17 cellular contexts compared by ENCODE assay signal in genomic region chr10:69734416-69734796, GRCh38.
DNase-seq lines count a peak whose midpoint lies in the region; ATAC-seq and TF ChIP-seq lines count a peak whose summit lies in the region.
"Had no signal": no experiment of that assay in that cellular context is flagged by ENCODE, and none has a peak within 500 bp of the region (broad histone marks: within the 10 kb centered on the region; RNA-seq: fewer than 3 reads in every experiment).

No MANE protein-coding gene starts in this region.

- no peak overlapping the region for H2AFZ ChIP-seq in fibroblast of lung (ENCODE audit: low read length)

- peak; percentile 18 for ATAC-seq in activated CD8-positive, alpha-beta T cell treated with anti-CD3 and anti-CD28 coated beads for 36 hours
- ATAC-seq in thoracic aorta (ENCODE audit: insufficient number of reproducible peaks, low FRiP score, low read depth): no peak
- no peak for ATAC-seq in HG03520 (IDR thresholded peaks at IDR 0.05; ENCODE audit: unreplicated experiment)
- ATAC-seq: Panc1 had no signal

- H3K4me1 Mint-ChIP-seq in activated naive CD4-positive, alpha-beta T cell treated with anti-CD3 and anti-CD28 coated beads for 36 hours (ENCODE audit: low read depth): peaks cover 17% of the 10 kb centered on the region
- H3K4me1 Mint-ChIP-seq in activated CD8-positive, alpha-beta T cell treated with anti-CD3 and anti-CD28 coated beads for 36 hours (ENCODE audit: low read depth): peaks cover 21% of the 10 kb centered on the region

- no peaks in the 10 kb centered on the region for H3K27me3 Mint-ChIP-seq in activated naive CD4-positive, alpha-beta T cell treated with anti-CD3 and anti-CD28 coated beads for 36 hours (ENCODE audit: low read depth)
- H3K27me3 Mint-ChIP-seq in activated CD8-positive, alpha-beta T cell treated with anti-CD3 and anti-CD28 coated beads for 36 hours: peaks cover 2% of the 10 kb centered on the region

- H3K36me3 ChIP-seq in fibroblast of lung (ENCODE audit: control insufficient read depth, insufficient read depth, low read length) (no peaks in the 10 kb centered on the region), thoracic aorta (no peaks in the 10 kb centered on the region), BE2C (no peaks in the 10 kb centered on the region)

- H3K4me3 ChIP-seq in fibroblast of lung (replicated peaks in 1 of 4; ENCODE audit: control extremely low read depth in 1 of 4, insufficient read depth in 1 of 4, low read depth in 3 of 4, low read length in 4 of 4) (no peak overlapping the region), thoracic aorta (no peak overlapping the region), BE2C (ENCODE audit: low read depth, low read length) (no peak overlapping the region)

- DNase-seq in activated naive CD4-positive, alpha-beta T cell treated with anti-CD3 and anti-CD28 coated beads for 36 hours: no peak
- DNase-seq in activated naive CD4-positive, alpha-beta T cell treated with anti-CD3 and anti-CD28 coated beads, Interleukin-2, amount 50 U/mL, for 16 hours: no peak
- DNase-seq in activated CD8-positive, alpha-beta T cell treated with anti-CD3 and anti-CD28 coated beads for 36 hours: no peak
- DNase-seq in fibroblast of lung (ENCODE audit: low read depth in 2 of 2) (peak in 1 of 2 donors; percentile 28), thoracic aorta (ENCODE audit: low spot score) (no peak), BE2C (no peak), GF-D8 (lab: John Stamatoyannopoulos, UW) (no peak)
- DNase-seq: ACHN; activated CD8-positive, alpha-beta memory T cell treated with anti-CD3 and anti-CD28 coated beads for 24 hours; dermis blood vessel endothelial cell; left ventricle myocardium superior; NCI-H146; NCI-H2171 treated with DMSO at 0.1 percent for 48 hours; NCI-H748 treated with DMSO at 0.1 percent for 48 hours had no signal

- H4K20me1 ChIP-seq in fibroblast of lung (ENCODE audit: control insufficient read depth, extremely low read depth, insufficient read depth, low read length): no peaks in the 10 kb centered on the region

- H3K4me3 Mint-ChIP-seq in activated naive CD4-positive, alpha-beta T cell treated with anti-CD3 and anti-CD28 coated beads for 36 hours: peak overlapping the region; percentile 19
- no peak overlapping the region for H3K4me3 Mint-ChIP-seq in activated CD8-positive, alpha-beta T cell treated with anti-CD3 and anti-CD28 coated beads for 36 hours
- H3K4me3 Mint-ChIP-seq: IgD-negative memory B cell had no signal

- peaks cover 20% of the 10 kb centered on the region for H3K4me1 ChIP-seq in fibroblast of lung (ENCODE audit: control insufficient read depth, extremely low read depth, insufficient read depth, low read length)
- peaks cover 58 to 89% of the 10 kb centered on the region in 2 donors for H3K4me1 ChIP-seq in thoracic aorta (ENCODE audit: control insufficient read depth in 1 of 2, low read depth in 2 of 2)
- H3K4me1 ChIP-seq in BE2C: no peaks in the 10 kb centered on the region

- H3K4me2 ChIP-seq in fibroblast of lung (ENCODE audit: extremely low read depth, insufficient read depth, low read length): peak overlapping the region; percentile 3

- H3K79me2 ChIP-seq in fibroblast of lung (ENCODE audit: control insufficient read depth, insufficient read depth, low read length): no peaks in the 10 kb centered on the region

- POLR2A ChIA-PET in activated CD8-positive, alpha-beta T cell treated with anti-CD3 and anti-CD28 coated beads for 36 hours (lab: Charles Lee): no interaction called here

- H3K27me3 ChIP-seq in fibroblast of lung (ENCODE audit: control insufficient read depth, insufficient read depth, low read length): no peaks in the 10 kb centered on the region
- no peaks in the 10 kb centered on the region for H3K27me3 ChIP-seq in thoracic aorta (replicated peaks; ENCODE audit: insufficient read depth)
- no peaks in the 10 kb centered on the region for H3K27me3 ChIP-seq in BE2C

- no peaks in the 10 kb centered on the region for H3K9me3 ChIP-seq in fibroblast of lung (ENCODE audit: control insufficient read depth, insufficient read depth, low read depth, low read length)
- H3K9me3 ChIP-seq in thoracic aorta: no peaks in the 10 kb centered on the region
- H3K9me3 ChIP-seq in BE2C: no peaks in the 10 kb centered on the region

- peak overlapping the region; percentile 50 for H3K27ac Mint-ChIP-seq in activated naive CD4-positive, alpha-beta T cell treated with anti-CD3 and anti-CD28 coated beads for 36 hours
- H3K27ac Mint-ChIP-seq in activated CD8-positive, alpha-beta T cell treated with anti-CD3 and anti-CD28 coated beads for 36 hours: no peak overlapping the region
- H3K27ac Mint-ChIP-seq: IgD-negative memory B cell had no signal

- no peak for TF ChIP-seq CTCF in activated CD8-positive, alpha-beta T cell treated with anti-CD3 and anti-CD28 coated beads for 36 hours (IDR thresholded peaks at IDR 0.05)
- no peak for TF ChIP-seq CTCF in fibroblast of lung (conservative IDR thresholded peaks at IDR 0.05 in 1 of 2, IDR thresholded peaks at IDR 0.05 in 1 of 2; ENCODE audit: low read depth in 1 of 2, low read length in 2 of 2)
- TF ChIP-seq CTCF in thoracic aorta (IDR thresholded peaks at IDR 0.05): no peak
- TF ChIP-seq CTCF in BE2C (IDR thresholded peaks at IDR 0.05; ENCODE audit: low read depth, low read length): no peak

- H3K27ac ChIP-seq in fibroblast of lung (ENCODE audit: insufficient read depth, low read length) (no peak overlapping the region), thoracic aorta (peak overlapping the region; percentile 79 to 97)

- no peaks in the 10 kb centered on the region for H3K36me3 Mint-ChIP-seq in activated naive CD4-positive, alpha-beta T cell treated with anti-CD3 and anti-CD28 coated beads for 36 hours (ENCODE audit: low read depth)
- H3K36me3 Mint-ChIP-seq in activated CD8-positive, alpha-beta T cell treated with anti-CD3 and anti-CD28 coated beads for 36 hours (ENCODE audit: low read depth): no peaks in the 10 kb centered on the region
- H3K36me3 Mint-ChIP-seq: IgD-negative memory B cell had no signal

- intact Hi-C loops in activated naive CD4-positive, alpha-beta T cell treated with anti-CD3 and anti-CD28 coated beads for 36 hours (cut with micrococcal nuclease): no loop called here
- intact Hi-C loops in activated CD8-positive, alpha-beta T cell treated with anti-CD3 and anti-CD28 coated beads for 36 hours (cut with micrococcal nuclease): no loop called here

- no peaks in the 10 kb centered on the region for H3K9me3 Mint-ChIP-seq in activated naive CD4-positive, alpha-beta T cell treated with anti-CD3 and anti-CD28 coated beads for 36 hours
- no peaks in the 10 kb centered on the region for H3K9me3 Mint-ChIP-seq in activated CD8-positive, alpha-beta T cell treated with anti-CD3 and anti-CD28 coated beads for 36 hours
- H3K9me3 Mint-ChIP-seq: IgD-negative memory B cell had no signal

- CTCF ChIA-PET in activated naive CD4-positive, alpha-beta T cell treated with anti-CD3 and anti-CD28 coated beads for 36 hours (lab: Charles Lee): interaction anchor here (1.6 kb wide), 1 partner anchor 180 kb away, joined by 7 read pairs; no protein-coding TSS in a partner anchor
- CTCF ChIA-PET in activated CD8-positive, alpha-beta T cell treated with anti-CD3 and anti-CD28 coated beads for 36 hours (lab: Charles Lee): interaction anchor here (0.6 kb wide), 1 partner anchor 19 kb away, joined by 3 read pairs; no protein-coding TSS in a partner anchor

- no peak overlapping the region for H3K9ac ChIP-seq in fibroblast of lung (ENCODE audit: insufficient read depth, low read length)
